Comparison of ENCODE assay signal across 33 cellular contexts in genomic region chr12:17999174-17999801, GRCh38.
"Had no signal": no experiment of that assay in that cellular context is flagged by ENCODE, and none has a peak within 500 bp of the region (broad histone marks: within the 10 kb centered on the region; RNA-seq: fewer than 3 reads in every experiment).

No MANE protein-coding gene starts in this region.

- DNase-seq: activated B cell treated with CpG ODN at 0.5 μM for 24 hours; activated CD4-positive, alpha-beta memory T cell treated with anti-CD3 and anti-CD28 coated beads for 36 hours; activated CD4-positive, alpha-beta T cell treated with anti-CD3 and anti-CD28 coated beads for 4 hours; activated CD4-positive, alpha-beta T cell treated with anti-CD3 and anti-CD28 coated beads, Interleukin-2, amount 10 ng/mL, durations not matched to agents 24 days and 14 days; activated CD4-positive, alpha-beta T cell treated with anti-CD3 and anti-CD28 coated beads, Interleukin-2, amount 50 U/mL, for 1 hour; activated CD4-positive, alpha-beta T cell treated with anti-CD3 and anti-CD28 coated beads, Interleukin-2, amount 50 U/mL, for 4 hours; activated CD4-positive, CD25-positive, alpha-beta regulatory T cell treated with anti-CD3 and anti-CD28 coated beads, Interleukin-2, amount 50 U/mL, for 72 hours; activated CD8-positive, alpha-beta memory T cell treated with anti-CD3 and anti-CD28 coated beads, Interleukin-2, amount 50 U/mL, for 4 hours; activated CD8-positive, alpha-beta T cell treated with anti-CD3 and anti-CD28 coated beads for 36 hours; activated effector memory CD4-positive, alpha-beta T cell treated with anti-CD3 and anti-CD28 coated beads, Interleukin-2, amount 50 U/mL, for 16 hours; activated gamma-delta T cell treated with Interleukin-2 at 50 U/mL for 16 hours; activated naive CD4-positive, alpha-beta T cell; activated naive CD4-positive, alpha-beta T cell treated with anti-CD3 and anti-CD28 coated beads for 36 hours; activated naive CD4-positive, alpha-beta T cell treated with anti-CD3 and anti-CD28 coated beads, Interleukin-2, amount 50 U/mL, for 16 hours; activated naive CD8-positive, alpha-beta T cell treated with anti-CD3 and anti-CD28 coated beads for 36 hours; activated T-cell treated with anti-CD3 and anti-CD28 coated beads for 4 hours; activated T-cell treated with anti-CD3 and anti-CD28 coated beads, Interleukin-2, amount 50 U/mL, for 1 hour; activated T-cell treated with anti-CD3 and anti-CD28 coated beads, Interleukin-2, amount 50 U/mL, for 4 hours; activated T-cell treated with anti-CD3 and anti-CD28 coated beads, Interleukin-2, amount 50 U/mL, for 72 hours; adrenal gland; amniotic stem cell; aorta; body of pancreas; brain microvascular endothelial cell; central memory CD4-positive, alpha-beta T cell; T-helper 9 cell had no signal

- H3K27me3 ChIP-seq: adrenal gland, body of pancreas, brain microvascular endothelial cell, breast epithelium had no signal

- ATAC-seq: activated CD8-positive, alpha-beta T cell treated with anti-CD3 and anti-CD28 coated beads for 36 hours; activated naive CD4-positive, alpha-beta T cell treated with anti-CD3 and anti-CD28 coated beads, Interleukin-2, amount 50 U/mL, for 72 hours; activated T-cell treated with anti-CD3 and anti-CD28 coated beads, Interleukin-2, amount 50 U/mL, for 4 hours; activated T-cell treated with anti-CD3 and anti-CD28 coated beads, Interleukin-2, amount 50 U/mL, for 72 hours; activated T-helper 17 cell treated with anti-CD3 and anti-CD28 coated beads, Interleukin-2, amount 50 U/mL, for 72 hours; body of pancreas had no signal

- H3K36me3 ChIP-seq: adrenal gland, brain microvascular endothelial cell, breast epithelium had no signal

- H3K4me3 ChIP-seq: adrenal gland, body of pancreas, breast epithelium had no signal

- H3K27ac ChIP-seq: adrenal gland, body of pancreas, brain microvascular endothelial cell, breast epithelium, VCaP had no signal

- FAIRE-seq: astrocyte, colon, TTC549 had no signal

- H3K4me1 ChIP-seq: adrenal gland, body of pancreas, breast epithelium had no signal
